1 cellular context compared by ENCODE assay signal in genomic region chr1:156591432-156592157, GRCh38.
TF ChIP-seq lines count a peak whose summit lies in the region.

TSS of gene NAXE (plus strand) at chr1:156591776. CDS start at chr1:156591805, 29 bp downstream.

TF ChIP-seq in K562, 482 proteins besides CTCF, POLR2A, EP300 and RAD21 (continued from another document and continues in another):
- TF ChIP-seq ZBTB40 (IDR thresholded peaks at IDR 0.05) (peak; percentile 60; the same call in 1 of the 2 replicates), ZBTB40 (CRISPR knock-in tag; IDR thresholded peaks at IDR 0.05) (no peak), REST (CRISPR knock-in tag; IDR thresholded peaks at IDR 0.05; ENCODE audit: low read depth) (0 out of 2 replicates have a peak, but pooled peaks have one; percentile 28), MAZ (CRISPR knock-in tag; conservative IDR thresholded peaks at IDR 0.05 in 1 of 2, IDR thresholded peaks at IDR 0.05 in 1 of 2) (peak; percentile 41 to 43; a peak in 2 of 4 replicates), RBM15 (IDR thresholded peaks at IDR 0.05; ENCODE audit: insufficient read depth, low read length) (no peak), ZNF431 (CRISPR knock-in tag; IDR thresholded peaks at IDR 0.05) (no peak), MEIS2 (IDR thresholded peaks at IDR 0.05; ENCODE audit: partially characterized antibody) (peak; percentile 49), KDM5B (IDR thresholded peaks at IDR 0.05; ENCODE audit: insufficient replicate concordance, low read depth, low read length) (peak; percentile 93), MITF (IDR thresholded peaks at IDR 0.05) (0 out of 2 replicates have a peak, but pooled peaks have one; percentile 29), ELF1 (tag; IDR thresholded peaks at IDR 0.05) (peak; percentile 75), RERE (CRISPR knock-in tag; IDR thresholded peaks at IDR 0.05; ENCODE audit: borderline replicate concordance) (no peak), ZNF175 (CRISPR knock-in tag; IDR thresholded peaks at IDR 0.05; ENCODE audit: low read depth) (no peak), E2F3 (CRISPR knock-in tag; IDR thresholded peaks at IDR 0.05) (no peak), RNF2 (IDR thresholded peaks at IDR 0.05) (no peak), KLF1 (tag; IDR thresholded peaks at IDR 0.05) (0 out of 2 replicates have a peak, but pooled peaks have one; percentile 18), ELF4 (CRISPR knock-in tag; IDR thresholded peaks at IDR 0.05) (0 out of 2 replicates have a peak, but pooled peaks have one; percentile 4), ZNF174 (CRISPR knock-in tag; IDR thresholded peaks at IDR 0.05) (no peak), ZBTB9 (CRISPR knock-in tag; IDR thresholded peaks at IDR 0.05) (0 out of 2 replicates have a peak, but pooled peaks have one; percentile 37), ZNF639 (CRISPR knock-in tag; conservative IDR thresholded peaks at IDR 0.05 in 1 of 2, IDR thresholded peaks at IDR 0.05 in 1 of 2) (0 out of 4 replicates have a peak, but pooled peaks of 1 of the 2 experiments have one; percentile 43), HDAC6 (IDR thresholded peaks at IDR 0.05; ENCODE audit: low read depth, low read length) (no peak), RB1 (IDR thresholded peaks at IDR 0.05; ENCODE audit: low read depth) (peak; percentile 70), PURB (CRISPR knock-in tag; IDR thresholded peaks at IDR 0.05; ENCODE audit: low read depth) (no peak), ERF (CRISPR knock-in tag; IDR thresholded peaks at IDR 0.05) (no peak), KDM1A (IDR thresholded peaks at IDR 0.05) (no peak), CXXC5 (CRISPR knock-in tag; IDR thresholded peaks at IDR 0.05) (peak; percentile 68), HNRNPK (IDR thresholded peaks at IDR 0.05; ENCODE audit: low read depth, low read length, poor library complexity, severe bottlenecking) (no peak), THAP7 (CRISPR knock-in tag; IDR thresholded peaks at IDR 0.05) (no peak), CAMTA2 (CRISPR knock-in tag; conservative IDR thresholded peaks at IDR 0.05) (0 out of 2 replicates have a peak, but pooled peaks have one; percentile 41), NFIC (IDR thresholded peaks at IDR 0.05) (0 out of 2 replicates have a peak, but pooled peaks have one; percentile 21), NFYB (IDR thresholded peaks at IDR 0.05; ENCODE audit: extremely low read depth, insufficient read length) (no peak), POLR2G (IDR thresholded peaks at IDR 0.05; ENCODE audit: low read depth, low read length) (peak; percentile 95), CBX1 (IDR thresholded peaks at IDR 0.05; ENCODE audit: low read depth) (no peak; the same call in 1 of the 2 replicates), GTF2E2 (tag; IDR thresholded peaks at IDR 0.05) (0 out of 2 replicates have a peak, but pooled peaks have one; percentile 21)
